ENCODE assay signal across 8 cellular contexts in genomic region chr3:18423401-18424212, GRCh38. TPM values are rescaled to one million over a fixed set of nuclear protein-coding genes. Genes with fewer than 3 reads are reported as not detected.
DNase-seq lines count a peak whose midpoint lies in the region; ATAC-seq and TF ChIP-seq lines count a peak whose summit lies in the region.

No MANE protein-coding gene starts in this region.

- H3K9me3 ChIP-seq in breast epithelium (no peaks in the 10 kb centered on the region), iPS-20b (ENCODE audit: insufficient read depth, low read depth, low read length) (no peaks in the 10 kb centered on the region)

- intact Hi-C loops in breast epithelium (cut with DNase I; ENCODE audit: low total_unique reads) (no loop called here), sciatic nerve (cut with DNase I) (no loop called here)

- DNase-seq in COLO668 (lab: John Stamatoyannopoulos, UW; ENCODE audit: unreplicated experiment) (peak; percentile 29), RKO (ENCODE audit: low spot score) (peak; percentile 74), breast epithelium (ENCODE audit: low spot score in 2 of 2) (no peak), sciatic nerve (ENCODE audit: low spot score) (peak; percentile 68), epidermal melanocyte (ENCODE audit: insufficient read length, low spot score) (no peak)

- peak overlapping the region; percentile 88 to 91 for H3K27ac ChIP-seq in breast epithelium
- no peak overlapping the region for H3K27ac ChIP-seq in iPS-20b (ENCODE audit: low read length)

- no peak for TF ChIP-seq POLR2A in breast epithelium (IDR thresholded peaks at IDR 0.05)

- H3K9ac ChIP-seq in iPS-20b (ENCODE audit: low read depth, low read length): peak overlapping the region; percentile 73; the same call in 1 of the 2 replicates

- H3K27me3 ChIP-seq in breast epithelium (no peaks in the 10 kb centered on the region), iPS-20b (ENCODE audit: insufficient read depth, low read length) (peaks cover 14% of the 10 kb centered on the region; the same call in 1 of the 2 replicates)

- H3K4me3 ChIP-seq in breast epithelium (peak overlapping the region; percentile 78 to 90 (median 86)), iPS-20b (ENCODE audit: low read length) (peak overlapping the region; percentile 93)

- ATAC-seq in GM19324 (IDR thresholded peaks at IDR 0.05; ENCODE audit: low FRiP score, unreplicated experiment) (peak; percentile 66), HG03196 (IDR thresholded peaks at IDR 0.05; ENCODE audit: unreplicated experiment) (peak; percentile 78), sciatic nerve (peak; percentile 70)

- H3K4me1 ChIP-seq in breast epithelium (no peaks in the 10 kb centered on the region), iPS-20b (ENCODE audit: insufficient read depth, low read length) (peaks cover 23% of the 10 kb centered on the region; the same call in 1 of the 2 replicates)

- TF ChIP-seq CTCF in breast epithelium (IDR thresholded peaks at IDR 0.05): no peak

- no peaks in the 10 kb centered on the region for H3K36me3 ChIP-seq in breast epithelium
- H3K36me3 ChIP-seq in iPS-20b (ENCODE audit: insufficient read depth, low read depth, low read length): peaks cover 19% of the 10 kb centered on the region; the same call in 1 of the 2 replicates

RNA-seq across cellular contexts. Expression of gene SATB1, which starts 1.5 kb away (rescaled TPM):
- total RNA-seq in breast epithelium (10 to 100 TPM; 25.4 to 55.5 (median 51.1) TPM), sciatic nerve (52.2 TPM)

Comparison
In these comparisons a context has a peak if more than half of its experiments do, and no peak if none do; other contexts are left out.
1. DNase-seq: peak in COLO668 (single experiment), RKO (single experiment) and sciatic nerve (single experiment); none in breast epithelium (0 of 2) and epidermal melanocyte (single experiment).
2. Peak in every context shown above with its lines, with median percentiles within 50 percentile points of each other: ATAC-seq.